14 cellular contexts compared by ENCODE assay signal in the genomic region with DNA sequence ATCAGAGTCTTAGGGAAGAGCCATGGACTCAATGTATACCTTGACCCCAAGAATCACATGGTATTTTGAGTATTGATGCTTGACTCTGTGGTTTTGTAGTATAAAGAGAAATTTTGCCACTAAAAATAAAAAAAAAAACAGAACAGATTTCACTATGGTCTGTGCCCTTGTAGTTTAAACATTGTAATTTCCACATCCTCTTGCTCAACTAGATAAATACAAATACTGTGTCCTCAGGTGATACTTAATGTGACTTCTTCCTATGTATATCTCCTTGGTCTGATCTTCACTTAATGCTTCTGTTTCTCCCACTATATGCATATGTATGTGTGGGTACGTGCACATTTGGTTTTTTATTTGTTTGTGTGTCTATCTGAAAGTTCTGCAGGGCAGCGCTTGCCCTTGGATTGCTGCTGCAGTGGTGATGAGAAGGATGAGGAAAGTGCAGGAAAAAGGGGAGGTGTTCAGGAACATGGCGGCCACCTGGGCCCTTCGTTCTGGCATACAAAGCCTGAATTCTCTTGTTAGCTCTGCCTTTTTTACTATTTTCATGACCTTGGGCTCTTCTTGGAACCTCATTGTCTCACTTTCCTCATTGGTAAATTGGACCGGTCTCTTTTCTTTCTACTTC.
"Had no signal": no experiment of that assay in that cellular context is flagged by ENCODE, and none has a peak within 500 bp of the region (broad histone marks: within the 10 kb centered on the region; RNA-seq: fewer than 3 reads in every experiment).

No MANE protein-coding gene starts in this region.

- H3K4me2 ChIP-seq: smooth muscle cell had no signal

- H3K4me1 ChIP-seq: tibial artery, vagina had no signal

- H3K27ac Mint-ChIP-seq: naive thymus-derived CD8-positive, alpha-beta T cell; stimulated activated memory B cell treated with anti-CD40 and anti-IgM and Interleukin-4, amounts not matched to agents 10 μg/mL and 1 μg/mL and 100 μg/mL, for 72 hours; stimulated activated naive CD8-positive, alpha-beta T cell treated with anti-CD3 and anti-CD28 coated beads, Interleukin-15, Interleukin-2, amounts not matched to agents 100 ng/mL and 50 ng/mL, for 24 hours had no signal

- H3K27me3 ChIP-seq: tibial artery, upper lobe of left lung, vagina had no signal

- DNase-seq: effector memory CD4-positive, alpha-beta T cell; islet precursor cell; mammary epithelial cell; mucosa of descending colon; naive thymus-derived CD8-positive, alpha-beta T cell; posterior cingulate gyrus; stimulated activated CD4-positive, alpha-beta T cell treated with anti-CD3 and anti-CD28 coated beads, Interleukin-2, amount 100 ng/mL, for 48 hours; tibial artery; upper lobe of left lung had no signal

- H3K9me3 ChIP-seq: mucosa of descending colon, tibial artery, upper lobe of left lung, vagina had no signal

- H3K4me3 ChIP-seq: mucosa of descending colon, smooth muscle cell, tibial artery, upper lobe of left lung, vagina had no signal

- H3K9me3 Mint-ChIP-seq: naive thymus-derived CD8-positive, alpha-beta T cell; stimulated activated memory B cell treated with anti-CD40 and anti-IgM and Interleukin-4, amounts not matched to agents 10 μg/mL and 1 μg/mL and 100 μg/mL, for 72 hours; stimulated activated naive CD8-positive, alpha-beta T cell treated with anti-CD3 and anti-CD28 coated beads, Interleukin-15, Interleukin-2, amounts not matched to agents 100 ng/mL and 50 ng/mL, for 24 hours had no signal

- H3K36me3 Mint-ChIP-seq: naive thymus-derived CD8-positive, alpha-beta T cell; stimulated activated memory B cell treated with anti-CD40 and anti-IgM and Interleukin-4, amounts not matched to agents 10 μg/mL and 1 μg/mL and 100 μg/mL, for 72 hours had no signal

- H3K27ac ChIP-seq: tibial artery, upper lobe of left lung, vagina had no signal

- ATAC-seq: esophagus mucosa; mucosa of descending colon; naive thymus-derived CD8-positive, alpha-beta T cell; stimulated activated memory B cell treated with anti-CD40 and anti-IgM and Interleukin-4, amounts not matched to agents 10 μg/mL and 1 μg/mL and 100 μg/mL, for 72 hours had no signal

- H3K36me3 ChIP-seq: tibial artery, upper lobe of left lung, vagina had no signal

- H3K4me3 Mint-ChIP-seq: naive thymus-derived CD8-positive, alpha-beta T cell; stimulated activated memory B cell treated with anti-CD40 and anti-IgM and Interleukin-4, amounts not matched to agents 10 μg/mL and 1 μg/mL and 100 μg/mL, for 72 hours; stimulated activated naive CD8-positive, alpha-beta T cell treated with anti-CD3 and anti-CD28 coated beads, Interleukin-15, Interleukin-2, amounts not matched to agents 100 ng/mL and 50 ng/mL, for 24 hours had no signal

- H3K27me3 Mint-ChIP-seq: stimulated activated memory B cell treated with anti-CD40 and anti-IgM and Interleukin-4, amounts not matched to agents 10 μg/mL and 1 μg/mL and 100 μg/mL, for 72 hours had no signal
